Comparison of ENCODE assay signal across 24 cellular contexts in genomic region chr11:24585192-24585591, GRCh38.
DNase-seq lines count a peak whose midpoint lies in the region; ATAC-seq and TF ChIP-seq lines count a peak whose summit lies in the region.
"Had no signal": no experiment of that assay in that cellular context is flagged by ENCODE, and none has a peak within 500 bp of the region (broad histone marks: within the 10 kb centered on the region; RNA-seq: fewer than 3 reads in every experiment).

No MANE protein-coding gene starts in this region.

- peaks cover 12% of the 10 kb centered on the region for H3F3A ChIP-seq in SK-N-SH (replicated peaks; ENCODE audit: insufficient read depth)

- H3K4me1 ChIP-seq in SK-N-SH (ENCODE audit: control insufficient read depth in 1 of 2, insufficient read depth in 2 of 2, low read depth in 1 of 2, low read length in 1 of 2) (peaks cover 0 to 14% of the 10 kb centered on the region in 2 experiments; a peak in 1 of 4 replicates), fibroblast of lung (ENCODE audit: control insufficient read depth, extremely low read depth, insufficient read depth, low read length) (peaks cover 2% of the 10 kb centered on the region)
- H3K4me1 ChIP-seq: BE2C, stomach had no signal

- no peaks in the 10 kb centered on the region for H3K9me2 ChIP-seq in SK-N-SH

- TF ChIP-seq EP300 in SK-N-SH (IDR thresholded peaks at IDR 0.05; ENCODE audit: borderline replicate concordance in 1 of 2, low read depth in 1 of 2, low read length in 1 of 2) = no peak

- H3K79me2 ChIP-seq in SK-N-SH (ENCODE audit: insufficient read depth) (no peaks in the 10 kb centered on the region), fibroblast of lung (ENCODE audit: control insufficient read depth, insufficient read depth, low read length) (no peaks in the 10 kb centered on the region)
- H3K79me2 ChIP-seq: hepatocyte had no signal

- H3K4me3 ChIP-seq in SK-N-SH (ENCODE audit: low read depth in 2 of 2, low read length in 1 of 2) (no peak overlapping the region), fibroblast of lung (replicated peaks in 1 of 4; ENCODE audit: control extremely low read depth in 1 of 4, insufficient read depth in 1 of 4, low read depth in 3 of 4, low read length in 4 of 4) (no peak overlapping the region)
- H3K4me3 ChIP-seq: hepatocyte, skin epidermis, stomach had no signal

- H4K20me1 ChIP-seq in SK-N-SH (ENCODE audit: insufficient read depth) (no peaks in the 10 kb centered on the region), fibroblast of lung (ENCODE audit: control insufficient read depth, extremely low read depth, insufficient read depth, low read length) (no peaks in the 10 kb centered on the region)

- intact Hi-C loops in activated T-helper 1 cell treated with anti-CD3 and anti-CD28 coated beads, Interleukin-12 subunit alpha, Interleukin-12 subunit beta, Interleukin-2, Interleukin-4 antibody, amounts not matched to agents 30 ng/mL and 10 ng/mL and 1 ng/mL, durations not matched to agents 14 hours and 24 hours and 36 hours (cut with micrococcal nuclease) = no loop called here

- 73% methylated on average over 1 of the region's 1 CpG for WGBS in SK-N-SH (ENCODE audit: low lambda C conversion rate)

- H3K9me3 Mint-ChIP-seq in activated T-helper 1 cell treated with anti-CD3 and anti-CD28 coated beads, Interleukin-12 subunit alpha, Interleukin-12 subunit beta, Interleukin-2, Interleukin-4 antibody, amounts not matched to agents 30 ng/mL and 10 ng/mL and 1 ng/mL, durations not matched to agents 14 hours and 24 hours and 36 hours = no peaks in the 10 kb centered on the region
- H3K9me3 Mint-ChIP-seq: nephron had no signal

- no peaks in the 10 kb centered on the region for H3K27me3 ChIP-seq in SK-N-SH (ENCODE audit: insufficient read depth)
- H3K27me3 ChIP-seq in fibroblast of lung (ENCODE audit: control insufficient read depth, insufficient read depth, low read length) = no peaks in the 10 kb centered on the region
- H3K27me3 ChIP-seq: BE2C, hepatocyte, stomach had no signal

- no peaks in the 10 kb centered on the region for H3K4me1 Mint-ChIP-seq in activated T-helper 1 cell treated with anti-CD3 and anti-CD28 coated beads, Interleukin-12 subunit alpha, Interleukin-12 subunit beta, Interleukin-2, Interleukin-4 antibody, amounts not matched to agents 30 ng/mL and 10 ng/mL and 1 ng/mL, durations not matched to agents 14 hours and 24 hours and 36 hours (ENCODE audit: low read depth)
- H3K4me1 Mint-ChIP-seq: activated naive CD8-positive, alpha-beta T cell treated with anti-CD3 and anti-CD28 coated beads, Interleukin-2, amount 50 U/mL, for 24 hours; central memory CD8-positive, alpha-beta T cell; nephron had no signal

- peak; percentile 58 for ATAC-seq in HG02943 (IDR thresholded peaks at IDR 0.05; ENCODE audit: low read depth, unreplicated experiment)
- ATAC-seq in GM19463 (IDR thresholded peaks at IDR 0.05; ENCODE audit: unreplicated experiment) = no peak
- ATAC-seq in GM21526 (IDR thresholded peaks at IDR 0.05; ENCODE audit: low FRiP score, unreplicated experiment) = no peak
- ATAC-seq: activated naive CD8-positive, alpha-beta T cell treated with anti-CD3 and anti-CD28 coated beads, Interleukin-2, amount 50 U/mL, for 24 hours; effector memory CD8-positive, alpha-beta T cell had no signal

- no peaks in the 10 kb centered on the region for H3K36me3 Mint-ChIP-seq in activated T-helper 1 cell treated with anti-CD3 and anti-CD28 coated beads, Interleukin-12 subunit alpha, Interleukin-12 subunit beta, Interleukin-2, Interleukin-4 antibody, amounts not matched to agents 30 ng/mL and 10 ng/mL and 1 ng/mL, durations not matched to agents 14 hours and 24 hours and 36 hours (ENCODE audit: low read depth)

- H3K27ac ChIP-seq in SK-N-SH (ENCODE audit: low read depth in 2 of 2, low read length in 1 of 2) (0 out of 4 replicates have a peak overlapping the region, but pooled peaks of 1 of the 2 experiments have one; percentile 17), fibroblast of lung (ENCODE audit: insufficient read depth, low read length) (no peak overlapping the region)
- H3K27ac ChIP-seq: hepatocyte, skin epidermis, stomach had no signal

- H3K9me3 ChIP-seq in SK-N-SH (no peaks in the 10 kb centered on the region), fibroblast of lung (ENCODE audit: control insufficient read depth, insufficient read depth, low read depth, low read length) (no peaks in the 10 kb centered on the region)
- H3K9me3 ChIP-seq: BE2C, stomach had no signal

- H3K4me2 ChIP-seq in SK-N-SH (no peak overlapping the region), fibroblast of lung (ENCODE audit: extremely low read depth, insufficient read depth, low read length) (no peak overlapping the region)
- H3K4me2 ChIP-seq: hepatocyte had no signal

- H3K27me3 Mint-ChIP-seq in activated T-helper 1 cell treated with anti-CD3 and anti-CD28 coated beads, Interleukin-12 subunit alpha, Interleukin-12 subunit beta, Interleukin-2, Interleukin-4 antibody, amounts not matched to agents 30 ng/mL and 10 ng/mL and 1 ng/mL, durations not matched to agents 14 hours and 24 hours and 36 hours (ENCODE audit: insufficient read depth) = no peaks in the 10 kb centered on the region
- H3K27me3 Mint-ChIP-seq: activated naive CD8-positive, alpha-beta T cell treated with anti-CD3 and anti-CD28 coated beads, Interleukin-2, amount 50 U/mL, for 24 hours; central memory CD8-positive, alpha-beta T cell; effector memory CD8-positive, alpha-beta T cell had no signal

- no peak overlapping the region for H3K27ac Mint-ChIP-seq in activated T-helper 1 cell treated with anti-CD3 and anti-CD28 coated beads, Interleukin-12 subunit alpha, Interleukin-12 subunit beta, Interleukin-2, Interleukin-4 antibody, amounts not matched to agents 30 ng/mL and 10 ng/mL and 1 ng/mL, durations not matched to agents 14 hours and 24 hours and 36 hours
- H3K27ac Mint-ChIP-seq: activated naive CD8-positive, alpha-beta T cell treated with anti-CD3 and anti-CD28 coated beads, Interleukin-2, amount 50 U/mL, for 24 hours; effector memory CD8-positive, alpha-beta T cell; nephron had no signal

- DNase-seq in SK-N-SH = no peak
- peak; percentile 12 to 32 for DNase-seq in fibroblast of lung (ENCODE audit: low read depth in 2 of 2)
- peak; percentile 2 for DNase-seq in stromal cell of bone marrow (ENCODE audit: low read depth)
- DNase-seq in activated T-helper 1 cell treated with anti-CD3 and anti-CD28 coated beads, Interleukin-12 subunit alpha, Interleukin-12 subunit beta, Interleukin-2, Interleukin-4 antibody, amounts not matched to agents 30 ng/mL and 10 ng/mL and 1 ng/mL, durations not matched to agents 14 hours and 24 hours and 36 hours (ENCODE audit: low spot score) = no peak
- no peak for DNase-seq in medulla oblongata (ENCODE audit: extremely low spot score)
- DNase-seq: activated CD4-positive, alpha-beta T cell treated with anti-CD3 and anti-CD28 coated beads for 48 hours; activated effector memory CD4-positive, alpha-beta T cell treated with Interleukin-2 at 50 U/mL for 16 hours; activated naive CD8-positive, alpha-beta T cell treated with anti-CD3 and anti-CD28 coated beads, Interleukin-2, amount 50 U/mL, for 24 hours; BE2C; effector memory CD8-positive, alpha-beta T cell; Kasumi-1; NCI-H1105 treated with DMSO at 0.1 percent for 48 hours; NCI-H524; Right ventricle myocardium superior; stimulated activated CD4-positive, alpha-beta T cell treated with anti-CD3 and anti-CD28 coated beads, Interleukin-4, amount 100 ng/mL, for 1 hour; stomach; T-helper 1 cell had no signal

- POLR2A ChIA-PET in SK-N-SH (lab: Yijun Ruan, JAX) = no interaction called here

- TF ChIP-seq CTCF in SK-N-SH (IDR thresholded peaks at IDR 0.05) (no peak), fibroblast of lung (conservative IDR thresholded peaks at IDR 0.05 in 1 of 2, IDR thresholded peaks at IDR 0.05 in 1 of 2; ENCODE audit: low read depth in 1 of 2, low read length in 2 of 2) (no peak)

- H3K9ac ChIP-seq in SK-N-SH = no peak overlapping the region
- H3K9ac ChIP-seq in fibroblast of lung (ENCODE audit: insufficient read depth, low read length) = no peak overlapping the region

- TF ChIP-seq RAD21 in SK-N-SH (IDR thresholded peaks at IDR 0.05; ENCODE audit: low read length) = no peak

- no peak overlapping the region for H3K4me3 Mint-ChIP-seq in activated T-helper 1 cell treated with anti-CD3 and anti-CD28 coated beads, Interleukin-12 subunit alpha, Interleukin-12 subunit beta, Interleukin-2, Interleukin-4 antibody, amounts not matched to agents 30 ng/mL and 10 ng/mL and 1 ng/mL, durations not matched to agents 14 hours and 24 hours and 36 hours
- H3K4me3 Mint-ChIP-seq: activated naive CD8-positive, alpha-beta T cell treated with anti-CD3 and anti-CD28 coated beads, Interleukin-2, amount 50 U/mL, for 24 hours; central memory CD8-positive, alpha-beta T cell; effector memory CD8-positive, alpha-beta T cell; nephron had no signal

- H2AFZ ChIP-seq in SK-N-SH (ENCODE audit: low read depth) = no peak overlapping the region
- no peak overlapping the region for H2AFZ ChIP-seq in fibroblast of lung (ENCODE audit: low read length)
- H2AFZ ChIP-seq: hepatocyte had no signal

- H3K36me3 ChIP-seq in SK-N-SH (replicated peaks in 1 of 2; ENCODE audit: control insufficient read depth in 1 of 2, insufficient read depth in 2 of 2, low read length in 1 of 2) (no peaks in the 10 kb centered on the region), fibroblast of lung (ENCODE audit: control insufficient read depth, insufficient read depth, low read length) (no peaks in the 10 kb centered on the region)
- H3K36me3 ChIP-seq: BE2C, stomach had no signal

- CTCF ChIA-PET in SK-N-SH (lab: Yijun Ruan, JAX) = no interaction called here

TF ChIP-seq in SK-N-SH, 30 proteins besides CTCF, POLR2A, EP300 and RAD21:
- TF ChIP-seq PBX3 (IDR thresholded peaks at IDR 0.05) = peak; percentile 62; the same call in 1 of the 2 replicates
- no peak for TF ChIP-seq YY1 (IDR thresholded peaks at IDR 0.05; ENCODE audit: low read depth)

Comparison
In these comparisons a context has a peak if more than half of its experiments do, and no peak if none do; other contexts are left out.
1. DNase-seq: peak in fibroblast of lung (2 of 2) and stromal cell of bone marrow (single experiment); none in SK-N-SH (single experiment), activated T-helper 1 cell treated with anti-CD3 and anti-CD28 coated beads, Interleukin-12 subunit alpha, Interleukin-12 subunit beta, Interleukin-2, Interleukin-4 antibody, amounts not matched to agents 30 ng/mL and 10 ng/mL and 1 ng/mL, durations not matched to agents 14 hours and 24 hours and 36 hours (single experiment) and medulla oblongata (single experiment).